In genomic region chr7:22413211-22413610, GRCh38 we compare ENCODE assay signal across 20 cellular contexts.
DNase-seq lines count a peak whose midpoint lies in the region; ATAC-seq, FAIRE-seq and TF ChIP-seq lines count a peak whose summit lies in the region.
"Had no signal": no experiment of that assay in that cellular context is flagged by ENCODE, and none has a peak within 500 bp of the region (broad histone marks: within the 10 kb centered on the region; RNA-seq: fewer than 3 reads in every experiment).

No MANE protein-coding gene starts in this region.

- H3K27me3 ChIP-seq in WERI-Rb-1 (ENCODE audit: insufficient read depth, low read depth, severe bottlenecking), result no peaks in the 10 kb centered on the region
- H3K27me3 ChIP-seq: BLaER1 treated with 17β-estradiol and CSF1 and Interleukin-3, amounts not matched to agents 10 nM and 100 nM had no signal

- FAIRE-seq in RCC 7860 (lab: Jason Lieb, UNC), result no peak
- FAIRE-seq: A549, G401.6, GM12891 had no signal

- H3K9me3 ChIP-seq in WERI-Rb-1 (ENCODE audit: severe bottlenecking), result no peaks in the 10 kb centered on the region
- H3K9me3 ChIP-seq: A549, Caco-2 had no signal

- DNase-seq in D341Med (ENCODE audit: low spot score) (peak; percentile 59), NCI-H524 (lab: John Stamatoyannopoulos, UW) (peak; percentile 59 to 78), NCI-H82 (lab: John Stamatoyannopoulos, UW) (peak; percentile 93), WERI-Rb-1 (peak; percentile 61), RCC 7860 (ENCODE audit: low spot score) (no peak), NCI-H1105 treated with DMSO at 0.1 percent for 48 hours (lab: John Stamatoyannopoulos, UW) (no peak)
- DNase-seq: AML-193; Caco-2; Calu3; CD4-positive, alpha-beta T cell; CD8-positive, alpha-beta T cell; DMS79 treated with DMSO at 0.1 percent for 48 hours; GF-D8 had no signal

- H3K36me3 ChIP-seq in WERI-Rb-1, result no peaks in the 10 kb centered on the region
- H3K36me3 ChIP-seq: BLaER1 treated with 17β-estradiol and CSF1 and Interleukin-3, amounts not matched to agents 10 nM and 100 nM had no signal

- TF ChIP-seq CTCF in WERI-Rb-1 (IDR thresholded peaks at IDR 0.05; ENCODE audit: low read depth, low read length), result no peak

- ATAC-seq in GM18517 (IDR thresholded peaks at IDR 0.05; ENCODE audit: unreplicated experiment), result no peak
- ATAC-seq: A549; CD8-positive, alpha-beta T cell had no signal

- H3K4me3 ChIP-seq in WERI-Rb-1 (ENCODE audit: low read depth, low read length), result peak overlapping the region; percentile 17
- H3K4me3 ChIP-seq: A549; BLaER1 treated with 17β-estradiol and CSF1 and Interleukin-3, amounts not matched to agents 10 nM and 100 nM had no signal

- no peak overlapping the region for H3K27ac ChIP-seq in WERI-Rb-1
- H3K27ac ChIP-seq: 22Rv1; A549; BLaER1 treated with 17β-estradiol and CSF1 and Interleukin-3, amounts not matched to agents 10 nM and 100 nM; C4-2B had no signal

Comparison
In these comparisons a context has a peak if more than half of its experiments do, and no peak if none do; other contexts are left out.
1. DNase-seq: peak in D341Med (single experiment), NCI-H524 (2 of 2), NCI-H82 (single experiment) and WERI-Rb-1 (single experiment); none in RCC 7860 (single experiment) and NCI-H1105 treated with DMSO at 0.1 percent for 48 hours (single experiment).